18 cellular contexts compared by ENCODE assay signal in genomic region chrX:44332437-44332836, GRCh38. TPM values are rescaled to one million over a fixed set of nuclear protein-coding genes. Genes with fewer than 3 reads are reported as not detected.
DNase-seq lines count a peak whose midpoint lies in the region; ATAC-seq and TF ChIP-seq lines count a peak whose summit lies in the region.
"Had no signal": no experiment of that assay in that cellular context is flagged by ENCODE, and none has a peak within 500 bp of the region (broad histone marks: within the 10 kb centered on the region; RNA-seq: fewer than 3 reads in every experiment).

No MANE protein-coding gene starts in this region.

- H2AFZ ChIP-seq in GM23338 (no peak overlapping the region), OCI-LY7 (ENCODE audit: low read length) (no peak overlapping the region)

- no peaks in the 10 kb centered on the region for H3K9me2 ChIP-seq in GM23338 (ENCODE audit: insufficient read depth)
- H3K9me2 ChIP-seq in OCI-LY7 (ENCODE audit: insufficient read depth, low read length): no peaks in the 10 kb centered on the region

- ATAC-seq in GM23338 (peak; percentile 81), WTC11 (peak; percentile 95), Right ventricle myocardium inferior (no peak)
- no peak for ATAC-seq in effector memory CD8-positive, alpha-beta T cell (replicated peaks)

- CTCF ChIA-PET in WTC11 (lab: Charles Lee) (interaction anchor here (0.6 kb wide), 1 partner anchor 108 kb away, joined by 3 read pairs; no protein-coding TSS in a partner anchor), OCI-LY7 (lab: Charles Lee; ENCODE audit: unreplicated experiment) (no interaction called here)
- CTCF ChIA-PET in activated naive CD4-positive, alpha-beta T cell treated with anti-CD3 and anti-CD28 coated beads, Interleukin-2, amount 10 ng/mL, durations not matched to agents 7 days and 5 days (lab: Charles Lee): no interaction called here

- no peaks in the 10 kb centered on the region for H3K36me3 ChIP-seq in GM23338 (ENCODE audit: insufficient read depth)
- H3K36me3 ChIP-seq in OCI-LY7 (ENCODE audit: insufficient read depth, low read length): no peaks in the 10 kb centered on the region
- H3K36me3 ChIP-seq: BE2C had no signal

- H3K27ac ChIP-seq in GM23338 (ENCODE audit: low read depth) (peak overlapping the region; percentile 86), OCI-LY7 (ENCODE audit: low read depth, low read length, poor library complexity, severe bottlenecking) (no peak overlapping the region)

- peaks cover 13% of the 10 kb centered on the region for H3K4me1 Mint-ChIP-seq in GM23338
- peaks cover 24% of the 10 kb centered on the region for H3K4me1 Mint-ChIP-seq in WTC11
- peaks cover 37% of the 10 kb centered on the region for H3K4me1 Mint-ChIP-seq in activated naive CD4-positive, alpha-beta T cell treated with anti-CD3 and anti-CD28 coated beads, Interleukin-2, amount 10 ng/mL, durations not matched to agents 7 days and 5 days
- peaks cover 0 to 10% of the 10 kb centered on the region in 2 donors for H3K4me1 Mint-ChIP-seq in effector memory CD8-positive, alpha-beta T cell (ENCODE audit: low read depth in 2 of 2)

- H3K27me3 ChIP-seq in GM23338 (ENCODE audit: insufficient read depth): no peaks in the 10 kb centered on the region
- H3K27me3 ChIP-seq: BE2C had no signal

- H3K4me3 Mint-ChIP-seq in GM23338 (no peak overlapping the region), WTC11 (no peak overlapping the region)
- no peak overlapping the region for H3K4me3 Mint-ChIP-seq in activated naive CD4-positive, alpha-beta T cell treated with anti-CD3 and anti-CD28 coated beads, Interleukin-2, amount 10 ng/mL, durations not matched to agents 7 days and 5 days
- no peak overlapping the region for H3K4me3 Mint-ChIP-seq in effector memory CD8-positive, alpha-beta T cell
- H3K4me3 Mint-ChIP-seq: CD4-positive, CD25-positive, alpha-beta regulatory T cell had no signal

- H3K4me2 ChIP-seq in GM23338 (0 out of 2 replicates have a peak overlapping the region, but pooled peaks have one; percentile 1), OCI-LY7 (ENCODE audit: low read length) (no peak overlapping the region)

- H3K9me3 ChIP-seq in OCI-LY7 (ENCODE audit: low read length): no peaks in the 10 kb centered on the region
- H3K9me3 ChIP-seq: BE2C had no signal

- POLR2A ChIA-PET in WTC11 (lab: Charles Lee) (interaction anchor here (0.6 kb wide), 1 partner anchor 27 kb away, joined by 4 read pairs; no protein-coding TSS in a partner anchor), OCI-LY7 (lab: Charles Lee) (no interaction called here)

- H3K27me3 Mint-ChIP-seq in GM23338 (ENCODE audit: insufficient read depth, low read depth, poor library complexity) (no peaks in the 10 kb centered on the region), WTC11 (ENCODE audit: low read depth) (no peaks in the 10 kb centered on the region)
- H3K27me3 Mint-ChIP-seq in activated naive CD4-positive, alpha-beta T cell treated with anti-CD3 and anti-CD28 coated beads, Interleukin-2, amount 10 ng/mL, durations not matched to agents 7 days and 5 days: no peaks in the 10 kb centered on the region
- no peaks in the 10 kb centered on the region for H3K27me3 Mint-ChIP-seq in effector memory CD8-positive, alpha-beta T cell
- H3K27me3 Mint-ChIP-seq: CD4-positive, CD25-positive, alpha-beta regulatory T cell had no signal

- intact Hi-C loops in Right ventricle myocardium inferior (cut with DNase I): no loop called here
- intact Hi-C loops in OCI-LY7 (cut with micrococcal nuclease; ENCODE audit: unreplicated experiment): no loop called here

- H3K79me2 ChIP-seq in GM23338 (replicated peaks; ENCODE audit: insufficient read depth) (no peaks in the 10 kb centered on the region), OCI-LY7 (ENCODE audit: insufficient read depth, low read depth, low read length) (no peaks in the 10 kb centered on the region)

- H3K9me3 Mint-ChIP-seq in GM23338: peaks cover 3% of the 10 kb centered on the region; the same call in 1 of the 3 replicates
- no peaks in the 10 kb centered on the region for H3K9me3 Mint-ChIP-seq in WTC11
- H3K9me3 Mint-ChIP-seq in activated naive CD4-positive, alpha-beta T cell treated with anti-CD3 and anti-CD28 coated beads, Interleukin-2, amount 10 ng/mL, durations not matched to agents 7 days and 5 days: no peaks in the 10 kb centered on the region
- peaks cover 0 to 3% of the 10 kb centered on the region in 2 donors for H3K9me3 Mint-ChIP-seq in effector memory CD8-positive, alpha-beta T cell
- H3K9me3 Mint-ChIP-seq: CD8-positive, alpha-beta memory T cell had no signal

- TF ChIP-seq CTCF in GM23338 (conservative IDR thresholded peaks at IDR 0.05; ENCODE audit: low read depth in 2 of 2) (no peak), WTC11 (IDR thresholded peaks at IDR 0.05) (no peak), OCI-LY7 (conservative IDR thresholded peaks at IDR 0.05; ENCODE audit: low read length) (no peak)

- no TSS peak for BruUV-seq in OCI-LY7 (replicated peaks; lab: Mats Ljungman, UMichigan)

- peaks cover 8% of the 10 kb centered on the region; the same call in 2 of the 3 replicates for H3K36me3 Mint-ChIP-seq in GM23338 (ENCODE audit: low read depth)
- H3K36me3 Mint-ChIP-seq in WTC11: no peaks in the 10 kb centered on the region; the same call in 1 of the 2 replicates
- H3K36me3 Mint-ChIP-seq in activated naive CD4-positive, alpha-beta T cell treated with anti-CD3 and anti-CD28 coated beads, Interleukin-2, amount 10 ng/mL, durations not matched to agents 7 days and 5 days: no peaks in the 10 kb centered on the region
- no peaks in the 10 kb centered on the region for H3K36me3 Mint-ChIP-seq in effector memory CD8-positive, alpha-beta T cell (ENCODE audit: insufficient read depth)
- H3K36me3 Mint-ChIP-seq: CD4-positive, CD25-positive, alpha-beta regulatory T cell; CD8-positive, alpha-beta memory T cell had no signal

- H3K4me3 ChIP-seq in GM23338: no peak overlapping the region
- H3K4me3 ChIP-seq in OCI-LY7 (ENCODE audit: low read depth, low read length, poor library complexity, severe bottlenecking): no peak overlapping the region

- no peaks in the 10 kb centered on the region for H4K20me1 ChIP-seq in GM23338 (replicated peaks; ENCODE audit: insufficient read depth)
- H4K20me1 ChIP-seq in OCI-LY7 (ENCODE audit: insufficient read depth, low read length): no peaks in the 10 kb centered on the region

- H3K27ac Mint-ChIP-seq in GM23338: peak overlapping the region; percentile 70
- H3K27ac Mint-ChIP-seq in WTC11: peak overlapping the region; percentile 97
- no peak overlapping the region for H3K27ac Mint-ChIP-seq in activated naive CD4-positive, alpha-beta T cell treated with anti-CD3 and anti-CD28 coated beads, Interleukin-2, amount 10 ng/mL, durations not matched to agents 7 days and 5 days
- H3K27ac Mint-ChIP-seq in effector memory CD8-positive, alpha-beta T cell: no peak overlapping the region
- H3K27ac Mint-ChIP-seq: CD4-positive, CD25-positive, alpha-beta regulatory T cell had no signal

- no peaks in the 10 kb centered on the region for H3F3A ChIP-seq in GM23338 (replicated peaks; ENCODE audit: low read depth)

- H3K4me1 ChIP-seq in GM23338 (ENCODE audit: insufficient read depth) (peaks cover 3% of the 10 kb centered on the region), OCI-LY7 (ENCODE audit: insufficient read depth, low read length, poor library complexity, severe bottlenecking) (no peaks in the 10 kb centered on the region)
- H3K4me1 ChIP-seq: BE2C had no signal

- DNase-seq in GM23338 (ENCODE audit: low spot score): peak; percentile 65
- no peak for DNase-seq in WTC11 (ENCODE audit: low spot score)
- peak; percentile 54 for DNase-seq in iPS DF 19.7 (ENCODE audit: low read depth, low spot score)
- peak; percentile 16 for DNase-seq in iPS-NIHi7 (ENCODE audit: extremely low spot score)
- DNase-seq in activated naive CD4-positive, alpha-beta T cell treated with anti-CD3 and anti-CD28 coated beads, Interleukin-2, amount 10 ng/mL, durations not matched to agents 7 days and 5 days: no peak
- DNase-seq in effector memory CD8-positive, alpha-beta T cell: no peak
- no peak for DNase-seq in Right ventricle myocardium inferior (ENCODE audit: missing footprints)
- no peak for DNase-seq in OCI-LY7 (ENCODE audit: low spot score)
- DNase-seq: ACHN; BE2C; C1 segment of cervical spinal cord; CD4-positive, CD25-positive, alpha-beta regulatory T cell; CD8-positive, alpha-beta memory T cell; COR-L47; DMS 273 treated with DMSO at 0.1 percent for 48 hours; DMS53; DND-41; EL had no signal

TF ChIP-seq in GM23338, 12 proteins besides CTCF, POLR2A, EP300 and RAD21 (continues in another document):
- TF ChIP-seq CREB1 (CRISPR knock-in tag; IDR thresholded peaks at IDR 0.05; ENCODE audit: low read depth): no peak
- TF ChIP-seq ETS1 (IDR thresholded peaks at IDR 0.05): no peak
- TF ChIP-seq JUNB (IDR thresholded peaks at IDR 0.05; ENCODE audit: unreplicated experiment): no peak
- peak; percentile 54; the same call in 1 of the 2 replicates for TF ChIP-seq NANOG (IDR thresholded peaks at IDR 0.05; ENCODE audit: borderline replicate concordance)

TF ChIP-seq in WTC11, 78 proteins besides CTCF, POLR2A, EP300 and RAD21 (continues in another document):
- peak; percentile 50; the same call in 1 of the 2 replicates for TF ChIP-seq FOXP4 (CRISPR knock-in tag; IDR thresholded peaks at IDR 0.05)
- no peak for TF ChIP-seq SP1 (CRISPR knock-in tag; conservative IDR thresholded peaks at IDR 0.05)
- TF ChIP-seq ZNF423 (CRISPR knock-in tag; IDR thresholded peaks at IDR 0.05): peak; percentile 41; the same call in 1 of the 2 replicates
- TF ChIP-seq FOXK1 (CRISPR knock-in tag; IDR thresholded peaks at IDR 0.05): no peak
- 0 out of 2 replicates have a peak, but pooled peaks have one; percentile 55 for TF ChIP-seq ZNF121 (CRISPR knock-in tag; IDR thresholded peaks at IDR 0.05)

RNA-seq across cellular contexts. Expression of gene EFHC2, which starts 11.0 kb away (rescaled TPM):
- total RNA-seq in GM23338 (2014; rRNA removed; shearing (Covaris generic)): 2.6 and 3.1 TPM in 2 replicates
- 2.7 and 3.2 TPM in 2 replicates for polyA plus RNA-seq in GM23338 (2016; fragmentation: Nextera tagmentation; extraction: Ambion mirVana)
- total RNA-seq in WTC11 (2021): 2.1 to 2.8 TPM (median 2.7 TPM) in 3 replicates
- total RNA-seq in Right ventricle myocardium inferior: 17.5 TPM
- total RNA-seq in OCI-LY7 (2014; rRNA removed; shearing (Covaris generic)): not detected in 2 replicates
- not detected in 2 replicates for total RNA-seq in OCI-LY7 (2022)

Comparison
In these comparisons a context has a peak if more than half of its experiments do, and no peak if none do; other contexts are left out.
1. ATAC-seq: peak in GM23338 (single experiment) and WTC11 (single experiment); none in effector memory CD8-positive, alpha-beta T cell (single experiment) and Right ventricle myocardium inferior (single experiment).
2. DNase-seq: peak in GM23338 (single experiment), iPS DF 19.7 (single experiment) and iPS-NIHi7 (single experiment); none in WTC11 (single experiment), activated naive CD4-positive, alpha-beta T cell treated with anti-CD3 and anti-CD28 coated beads, Interleukin-2, amount 10 ng/mL, durations not matched to agents 7 days and 5 days (single experiment), effector memory CD8-positive, alpha-beta T cell (0 of 3), Right ventricle myocardium inferior (single experiment) and OCI-LY7 (single experiment).
3. H3K27ac Mint-ChIP-seq: peak in GM23338 (single experiment) and WTC11 (single experiment); none in activated naive CD4-positive, alpha-beta T cell treated with anti-CD3 and anti-CD28 coated beads, Interleukin-2, amount 10 ng/mL, durations not matched to agents 7 days and 5 days (single experiment) and effector memory CD8-positive, alpha-beta T cell (0 of 2).